Comparison of ENCODE assay signal across 2 cellular contexts in the genomic region with DNA sequence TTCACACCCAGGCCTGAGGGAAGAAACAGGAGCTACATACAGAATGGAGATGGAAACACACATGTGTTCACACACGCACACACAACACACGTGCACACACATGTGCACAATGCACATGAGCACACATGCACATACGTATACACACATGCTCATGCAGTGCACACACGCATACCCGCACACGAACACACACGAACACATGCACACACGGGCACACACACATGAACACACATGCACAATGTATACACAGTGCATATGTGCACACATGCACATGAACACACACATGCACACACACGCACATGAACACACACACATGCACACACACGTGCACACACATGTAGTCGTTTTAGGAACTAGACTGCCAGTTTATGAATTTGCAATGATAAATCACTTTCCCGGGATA.
TF ChIP-seq lines count a peak whose summit lies in the region.

No MANE protein-coding gene starts in this region.

TF ChIP-seq in HEK293, 187 proteins besides CTCF, POLR2A, EP300 and RAD21:
- TF ChIP-seq, protein P1, sequence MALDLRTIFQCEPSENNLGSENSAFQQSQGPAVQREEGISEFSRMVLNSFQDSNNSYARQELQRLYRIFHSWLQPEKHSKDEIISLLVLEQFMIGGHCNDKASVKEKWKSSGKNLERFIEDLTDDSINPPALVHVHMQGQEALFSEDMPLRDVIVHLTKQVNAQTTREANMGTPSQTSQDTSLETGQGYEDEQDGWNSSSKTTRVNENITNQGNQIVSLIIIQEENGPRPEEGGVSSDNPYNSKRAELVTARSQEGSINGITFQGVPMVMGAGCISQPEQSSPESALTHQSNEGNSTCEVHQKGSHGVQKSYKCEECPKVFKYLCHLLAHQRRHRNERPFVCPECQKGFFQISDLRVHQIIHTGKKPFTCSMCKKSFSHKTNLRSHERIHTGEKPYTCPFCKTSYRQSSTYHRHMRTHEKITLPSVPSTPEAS (tag by site-specific recombination; IDR thresholded peaks at IDR 0.05) = peak; percentile 95
- TF ChIP-seq, protein P2, sequence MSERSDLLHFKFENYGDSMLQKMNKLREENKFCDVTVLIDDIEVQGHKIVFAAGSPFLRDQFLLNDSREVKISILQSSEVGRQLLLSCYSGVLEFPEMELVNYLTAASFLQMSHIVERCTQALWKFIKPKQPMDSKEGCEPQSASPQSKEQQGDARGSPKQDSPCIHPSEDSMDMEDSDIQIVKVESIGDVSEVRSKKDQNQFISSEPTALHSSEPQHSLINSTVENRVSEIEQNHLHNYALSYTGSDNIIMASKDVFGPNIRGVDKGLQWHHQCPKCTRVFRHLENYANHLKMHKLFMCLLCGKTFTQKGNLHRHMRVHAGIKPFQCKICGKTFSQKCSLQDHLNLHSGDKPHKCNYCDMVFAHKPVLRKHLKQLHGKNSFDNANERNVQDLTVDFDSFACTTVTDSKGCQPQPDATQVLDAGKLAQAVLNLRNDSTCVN (tag by site-specific recombination; optimal IDR thresholded peaks at IDR 0.05) = peak; percentile 28
- TF ChIP-seq HOXD13 (CRISPR knock-in tag; IDR thresholded peaks at IDR 0.05; ENCODE audit: borderline replicate concordance) (no peak), YY2 (tag by site-specific recombination; IDR thresholded peaks at IDR 0.05) (no peak), ZBTB17 (tag by site-specific recombination; IDR thresholded peaks at IDR 0.05) (no peak), ZNF501 (tag by site-specific recombination; IDR thresholded peaks at IDR 0.05) (no peak), ZXDB (tag by site-specific recombination; IDR thresholded peaks at IDR 0.05) (no peak)
TF ChIP-seq in HEK293: peak in this region for 2.

TF ChIP-seq in GM12878, 131 proteins besides CTCF, POLR2A, EP300 and RAD21:
- TF ChIP-seq, protein P3, sequence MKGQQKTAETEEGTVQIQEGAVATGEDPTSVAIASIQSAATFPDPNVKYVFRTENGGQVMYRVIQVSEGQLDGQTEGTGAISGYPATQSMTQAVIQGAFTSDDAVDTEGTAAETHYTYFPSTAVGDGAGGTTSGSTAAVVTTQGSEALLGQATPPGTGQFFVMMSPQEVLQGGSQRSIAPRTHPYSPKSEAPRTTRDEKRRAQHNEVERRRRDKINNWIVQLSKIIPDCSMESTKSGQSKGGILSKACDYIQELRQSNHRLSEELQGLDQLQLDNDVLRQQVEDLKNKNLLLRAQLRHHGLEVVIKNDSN (IDR thresholded peaks at IDR 0.05; ENCODE audit: borderline replicate concordance, extremely low read length, insufficient read depth, low read depth, low read length) = no peak
- TF ChIP-seq, protein P4, sequence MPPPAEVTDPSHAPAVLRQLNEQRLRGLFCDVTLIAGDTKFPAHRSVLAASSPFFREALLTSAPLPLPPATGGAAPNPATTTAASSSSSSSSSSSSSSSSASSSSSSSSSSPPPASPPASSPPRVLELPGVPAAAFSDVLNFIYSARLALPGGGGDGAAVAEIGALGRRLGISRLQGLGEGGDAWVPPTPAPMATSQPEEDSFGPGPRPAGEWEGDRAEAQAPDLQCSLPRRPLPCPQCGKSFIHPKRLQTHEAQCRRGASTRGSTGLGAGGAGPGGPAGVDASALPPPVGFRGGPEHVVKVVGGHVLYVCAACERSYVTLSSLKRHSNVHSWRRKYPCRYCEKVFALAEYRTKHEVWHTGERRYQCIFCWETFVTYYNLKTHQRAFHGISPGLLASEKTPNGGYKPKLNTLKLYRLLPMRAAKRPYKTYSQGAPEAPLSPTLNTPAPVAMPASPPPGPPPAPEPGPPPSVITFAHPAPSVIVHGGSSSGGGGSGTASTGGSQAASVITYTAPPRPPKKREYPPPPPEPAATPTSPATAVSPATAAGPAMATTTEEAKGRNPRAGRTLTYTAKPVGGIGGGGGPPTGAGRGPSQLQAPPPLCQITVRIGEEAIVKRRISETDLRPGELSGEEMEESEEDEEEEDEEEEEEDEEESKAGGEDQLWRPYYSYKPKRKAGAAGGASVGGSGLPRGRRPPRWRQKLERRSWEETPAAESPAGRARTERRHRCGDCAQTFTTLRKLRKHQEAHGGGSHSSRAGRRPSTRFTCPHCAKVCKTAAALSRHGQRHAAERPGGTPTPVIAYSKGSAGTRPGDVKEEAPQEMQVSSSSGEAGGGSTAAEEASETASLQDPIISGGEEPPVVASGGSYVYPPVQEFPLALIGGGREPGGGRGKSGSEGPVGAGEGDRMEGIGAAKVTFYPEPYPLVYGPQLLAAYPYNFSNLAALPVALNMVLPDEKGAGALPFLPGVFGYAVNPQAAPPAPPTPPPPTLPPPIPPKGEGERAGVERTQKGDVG (CRISPR knock-in tag; IDR thresholded peaks at IDR 0.05) = no peak
- TF ChIP-seq, protein P5, sequence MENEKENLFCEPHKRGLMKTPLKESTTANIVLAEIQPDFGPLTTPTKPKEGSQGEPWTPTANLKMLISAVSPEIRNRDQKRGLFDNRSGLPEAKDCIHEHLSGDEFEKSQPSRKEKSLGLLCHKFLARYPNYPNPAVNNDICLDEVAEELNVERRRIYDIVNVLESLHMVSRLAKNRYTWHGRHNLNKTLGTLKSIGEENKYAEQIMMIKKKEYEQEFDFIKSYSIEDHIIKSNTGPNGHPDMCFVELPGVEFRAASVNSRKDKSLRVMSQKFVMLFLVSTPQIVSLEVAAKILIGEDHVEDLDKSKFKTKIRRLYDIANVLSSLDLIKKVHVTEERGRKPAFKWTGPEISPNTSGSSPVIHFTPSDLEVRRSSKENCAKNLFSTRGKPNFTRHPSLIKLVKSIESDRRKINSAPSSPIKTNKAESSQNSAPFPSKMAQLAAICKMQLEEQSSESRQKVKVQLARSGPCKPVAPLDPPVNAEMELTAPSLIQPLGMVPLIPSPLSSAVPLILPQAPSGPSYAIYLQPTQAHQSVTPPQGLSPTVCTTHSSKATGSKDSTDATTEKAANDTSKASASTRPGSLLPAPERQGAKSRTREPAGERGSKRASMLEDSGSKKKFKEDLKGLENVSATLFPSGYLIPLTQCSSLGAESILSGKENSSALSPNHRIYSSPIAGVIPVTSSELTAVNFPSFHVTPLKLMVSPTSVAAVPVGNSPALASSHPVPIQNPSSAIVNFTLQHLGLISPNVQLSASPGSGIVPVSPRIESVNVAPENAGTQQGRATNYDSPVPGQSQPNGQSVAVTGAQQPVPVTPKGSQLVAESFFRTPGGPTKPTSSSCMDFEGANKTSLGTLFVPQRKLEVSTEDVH (IDR thresholded peaks at IDR 0.05; ENCODE audit: low read depth, partially characterized antibody) = no peak
- no peak for TF ChIP-seq JUNB (IDR thresholded peaks at IDR 0.05)
- TF ChIP-seq POLR2AphosphoS5 (IDR thresholded peaks at IDR 0.05; ENCODE audit: low read length) = 0 out of 2 replicates have a peak, but pooled peaks have one; percentile 27
- TF ChIP-seq, protein P6, sequence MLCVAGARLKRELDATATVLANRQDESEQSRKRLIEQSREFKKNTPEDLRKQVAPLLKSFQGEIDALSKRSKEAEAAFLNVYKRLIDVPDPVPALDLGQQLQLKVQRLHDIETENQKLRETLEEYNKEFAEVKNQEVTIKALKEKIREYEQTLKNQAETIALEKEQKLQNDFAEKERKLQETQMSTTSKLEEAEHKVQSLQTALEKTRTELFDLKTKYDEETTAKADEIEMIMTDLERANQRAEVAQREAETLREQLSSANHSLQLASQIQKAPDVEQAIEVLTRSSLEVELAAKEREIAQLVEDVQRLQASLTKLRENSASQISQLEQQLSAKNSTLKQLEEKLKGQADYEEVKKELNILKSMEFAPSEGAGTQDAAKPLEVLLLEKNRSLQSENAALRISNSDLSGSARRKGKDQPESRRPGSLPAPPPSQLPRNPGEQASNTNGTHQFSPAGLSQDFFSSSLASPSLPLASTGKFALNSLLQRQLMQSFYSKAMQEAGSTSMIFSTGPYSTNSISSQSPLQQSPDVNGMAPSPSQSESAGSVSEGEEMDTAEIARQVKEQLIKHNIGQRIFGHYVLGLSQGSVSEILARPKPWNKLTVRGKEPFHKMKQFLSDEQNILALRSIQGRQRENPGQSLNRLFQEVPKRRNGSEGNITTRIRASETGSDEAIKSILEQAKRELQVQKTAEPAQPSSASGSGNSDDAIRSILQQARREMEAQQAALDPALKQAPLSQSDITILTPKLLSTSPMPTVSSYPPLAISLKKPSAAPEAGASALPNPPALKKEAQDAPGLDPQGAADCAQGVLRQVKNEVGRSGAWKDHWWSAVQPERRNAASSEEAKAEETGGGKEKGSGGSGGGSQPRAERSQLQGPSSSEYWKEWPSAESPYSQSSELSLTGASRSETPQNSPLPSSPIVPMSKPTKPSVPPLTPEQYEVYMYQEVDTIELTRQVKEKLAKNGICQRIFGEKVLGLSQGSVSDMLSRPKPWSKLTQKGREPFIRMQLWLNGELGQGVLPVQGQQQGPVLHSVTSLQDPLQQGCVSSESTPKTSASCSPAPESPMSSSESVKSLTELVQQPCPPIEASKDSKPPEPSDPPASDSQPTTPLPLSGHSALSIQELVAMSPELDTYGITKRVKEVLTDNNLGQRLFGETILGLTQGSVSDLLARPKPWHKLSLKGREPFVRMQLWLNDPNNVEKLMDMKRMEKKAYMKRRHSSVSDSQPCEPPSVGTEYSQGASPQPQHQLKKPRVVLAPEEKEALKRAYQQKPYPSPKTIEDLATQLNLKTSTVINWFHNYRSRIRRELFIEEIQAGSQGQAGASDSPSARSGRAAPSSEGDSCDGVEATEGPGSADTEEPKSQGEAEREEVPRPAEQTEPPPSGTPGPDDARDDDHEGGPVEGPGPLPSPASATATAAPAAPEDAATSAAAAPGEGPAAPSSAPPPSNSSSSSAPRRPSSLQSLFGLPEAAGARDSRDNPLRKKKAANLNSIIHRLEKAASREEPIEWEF (IDR thresholded peaks at IDR 0.05; ENCODE audit: insufficient replicate concordance, low read depth, low read length) = no peak
- TF ChIP-seq RBBP5 (conservative IDR thresholded peaks at IDR 0.05) = no peak
- no peak for TF ChIP-seq NR2F1 (conservative IDR thresholded peaks at IDR 0.05)
- TF ChIP-seq, protein P7, sequence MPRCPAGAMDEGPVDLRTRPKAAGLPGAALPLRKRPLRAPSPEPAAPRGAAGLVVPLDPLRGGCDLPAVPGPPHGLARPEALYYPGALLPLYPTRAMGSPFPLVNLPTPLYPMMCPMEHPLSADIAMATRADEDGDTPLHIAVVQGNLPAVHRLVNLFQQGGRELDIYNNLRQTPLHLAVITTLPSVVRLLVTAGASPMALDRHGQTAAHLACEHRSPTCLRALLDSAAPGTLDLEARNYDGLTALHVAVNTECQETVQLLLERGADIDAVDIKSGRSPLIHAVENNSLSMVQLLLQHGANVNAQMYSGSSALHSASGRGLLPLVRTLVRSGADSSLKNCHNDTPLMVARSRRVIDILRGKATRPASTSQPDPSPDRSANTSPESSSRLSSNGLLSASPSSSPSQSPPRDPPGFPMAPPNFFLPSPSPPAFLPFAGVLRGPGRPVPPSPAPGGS (IDR thresholded peaks at IDR 0.05; ENCODE audit: borderline replicate concordance, insufficient read depth, low read depth, low read length, poor library complexity, severe bottlenecking) = peak; percentile 67
- no peak for TF ChIP-seq KAT2A (conservative IDR thresholded peaks at IDR 0.05; ENCODE audit: control insufficient read depth, low read depth, low read length)
- TF ChIP-seq RAD51 (IDR thresholded peaks at IDR 0.05) = no peak
- TF ChIP-seq, protein P8, sequence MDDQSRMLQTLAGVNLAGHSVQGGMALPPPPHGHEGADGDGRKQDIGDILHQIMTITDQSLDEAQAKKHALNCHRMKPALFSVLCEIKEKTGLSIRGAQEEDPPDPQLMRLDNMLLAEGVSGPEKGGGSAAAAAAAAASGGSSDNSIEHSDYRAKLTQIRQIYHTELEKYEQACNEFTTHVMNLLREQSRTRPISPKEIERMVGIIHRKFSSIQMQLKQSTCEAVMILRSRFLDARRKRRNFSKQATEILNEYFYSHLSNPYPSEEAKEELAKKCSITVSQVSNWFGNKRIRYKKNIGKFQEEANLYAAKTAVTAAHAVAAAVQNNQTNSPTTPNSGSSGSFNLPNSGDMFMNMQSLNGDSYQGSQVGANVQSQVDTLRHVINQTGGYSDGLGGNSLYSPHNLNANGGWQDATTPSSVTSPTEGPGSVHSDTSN (IDR thresholded peaks at IDR 0.05; ENCODE audit: insufficient replicate concordance, low read depth, low read length) = no peak
TF ChIP-seq in GM12878: peak in this region for 2.
